30 cellular contexts compared by ENCODE assay signal in the genomic region with DNA sequence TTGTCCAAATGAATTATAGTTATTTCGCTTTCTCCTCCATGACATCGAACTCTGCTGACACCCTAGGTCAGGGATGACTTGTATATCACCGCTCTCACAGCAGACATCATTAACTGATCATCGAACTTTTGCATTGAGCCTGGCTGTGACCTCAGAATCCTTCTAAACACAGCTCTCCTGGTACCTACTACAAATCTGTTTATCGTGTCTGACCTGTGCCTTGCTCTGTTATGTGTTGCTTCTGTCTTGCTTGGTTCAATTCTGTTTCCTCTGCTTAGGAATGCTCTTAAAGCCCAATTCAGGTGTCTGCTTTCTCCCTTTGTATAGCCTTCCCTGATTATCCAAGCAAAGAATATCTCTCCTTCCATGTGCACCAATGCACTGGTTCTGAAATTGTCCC.
"Had no signal": no experiment of that assay in that cellular context is flagged by ENCODE, and none has a peak within 500 bp of the region (broad histone marks: within the 10 kb centered on the region; RNA-seq: fewer than 3 reads in every experiment).

No MANE protein-coding gene starts in this region.

- H3K36me3 Mint-ChIP-seq: naive thymus-derived CD4-positive, alpha-beta T cell; natural killer cell; stimulated activated effector memory CD8-positive, alpha-beta T cell treated with anti-CD3 and anti-CD28 coated beads, Interleukin-12 subunit alpha, Interleukin-12 subunit beta, amount 100 ng/mL, for 72 hours; stimulated activated naive B cell treated with anti-CD40 and anti-IgM and Interleukin-4, amounts not matched to agents 10 μg/mL and 1 μg/mL and 100 μg/mL, for 72 hours; type B pancreatic cell had no signal

- DNase-seq: naive thymus-derived CD4-positive, alpha-beta T cell; natural killer cell; nucleus accumbens; ovary; posterior cingulate gyrus; psoas muscle; right cardiac atrium; right lobe of liver; sigmoid colon; small intestine; stimulated activated CD4-positive, alpha-beta T cell treated with anti-CD3 and anti-CD28 coated beads, Interleukin-15, amount 100 ng/mL, for 24 hours; stimulated activated CD4-positive, alpha-beta T cell treated with anti-CD3 and anti-CD28 coated beads, Interleukin-2, amount 100 ng/mL, for 24 hours; stimulated activated CD4-positive, alpha-beta T cell treated with anti-CD3 and anti-CD28 coated beads, Interleukin-2, amount 100 ng/mL, for 48 hours; stimulated activated CD4-positive, alpha-beta T cell treated with anti-CD3 and anti-CD28 coated beads, Interleukin-4, amount 100 ng/mL, for 24 hours; stimulated activated naive B cell treated with anti-CD40 and anti-IgM and Interleukin-4, amounts not matched to agents 10 μg/mL and 1 μg/mL and 100 μg/mL, for 72 hours; stimulated activated naive CD4-positive, alpha-beta T cell treated with Interleukin-2 at 50 U/mL for 16 hours; stomach; thyroid gland; upper lobe of right lung; uterus had no signal

- H3K36me3 ChIP-seq: neutrophil, ovary, right lobe of liver, sigmoid colon, stomach, thoracic aorta, thyroid gland, tibial nerve, upper lobe of right lung, uterus had no signal

- H3K4me3 ChIP-seq: ovary, psoas muscle, right lobe of liver, sigmoid colon, stomach, thoracic aorta, thyroid gland, tibial nerve, upper lobe of right lung, uterus had no signal

- H3K4me3 Mint-ChIP-seq: naive thymus-derived CD4-positive, alpha-beta T cell; natural killer cell; nephron; neural crest cell; stimulated activated effector memory CD8-positive, alpha-beta T cell treated with anti-CD3 and anti-CD28 coated beads, Interleukin-12 subunit alpha, Interleukin-12 subunit beta, amount 100 ng/mL, for 72 hours; stimulated activated naive B cell treated with anti-CD40 and anti-IgM and Interleukin-4, amounts not matched to agents 10 μg/mL and 1 μg/mL and 100 μg/mL, for 72 hours; stimulated activated naive CD8-positive, alpha-beta T cell treated with anti-CD3 and anti-CD28 coated beads, Interleukin-15, Interleukin-2, amounts not matched to agents 100 ng/mL and 50 ng/mL, for 24 hours; type B pancreatic cell had no signal

- H3K27ac Mint-ChIP-seq: naive thymus-derived CD4-positive, alpha-beta T cell; natural killer cell; nephron; progenitor cell of endocrine pancreas; stimulated activated effector memory CD8-positive, alpha-beta T cell treated with anti-CD3 and anti-CD28 coated beads, Interleukin-12 subunit alpha, Interleukin-12 subunit beta, amount 100 ng/mL, for 72 hours; stimulated activated naive B cell treated with anti-CD40 and anti-IgM and Interleukin-4, amounts not matched to agents 10 μg/mL and 1 μg/mL and 100 μg/mL, for 72 hours; stimulated activated naive CD8-positive, alpha-beta T cell treated with anti-CD3 and anti-CD28 coated beads, Interleukin-15, Interleukin-2, amounts not matched to agents 100 ng/mL and 50 ng/mL, for 24 hours; type B pancreatic cell had no signal

- H3K9me3 ChIP-seq: neutrophil, ovary, right lobe of liver, sigmoid colon, stomach, thoracic aorta, thyroid gland, upper lobe of right lung, uterus had no signal

- H3K4me1 Mint-ChIP-seq: natural killer cell; nephron; neural crest cell; stimulated activated effector memory CD8-positive, alpha-beta T cell treated with anti-CD3 and anti-CD28 coated beads, Interleukin-12 subunit alpha, Interleukin-12 subunit beta, amount 100 ng/mL, for 72 hours; stimulated activated naive B cell treated with anti-CD40 and anti-IgM and Interleukin-4, amounts not matched to agents 10 μg/mL and 1 μg/mL and 100 μg/mL, for 72 hours had no signal

- H3K27me3 ChIP-seq: ovary, right lobe of liver, sigmoid colon, thyroid gland, tibial nerve, uterus had no signal

- H3K27ac ChIP-seq: neutrophil, ovary, parathyroid adenoma, psoas muscle, right lobe of liver, sigmoid colon, stomach, thoracic aorta, thyroid gland, tibial nerve, upper lobe of right lung, uterus had no signal

- H3K4me1 ChIP-seq: parathyroid adenoma, psoas muscle, right lobe of liver, sigmoid colon, stomach, thyroid gland, tibial nerve, upper lobe of right lung, uterus had no signal

- H3K9me3 Mint-ChIP-seq: natural killer cell; stimulated activated effector memory CD8-positive, alpha-beta T cell treated with anti-CD3 and anti-CD28 coated beads, Interleukin-12 subunit alpha, Interleukin-12 subunit beta, amount 100 ng/mL, for 72 hours; stimulated activated naive CD8-positive, alpha-beta T cell treated with anti-CD3 and anti-CD28 coated beads, Interleukin-15, Interleukin-2, amounts not matched to agents 100 ng/mL and 50 ng/mL, for 24 hours; type B pancreatic cell had no signal
